ENCODE assay signal across 9 cellular contexts in the genomic region with DNA sequence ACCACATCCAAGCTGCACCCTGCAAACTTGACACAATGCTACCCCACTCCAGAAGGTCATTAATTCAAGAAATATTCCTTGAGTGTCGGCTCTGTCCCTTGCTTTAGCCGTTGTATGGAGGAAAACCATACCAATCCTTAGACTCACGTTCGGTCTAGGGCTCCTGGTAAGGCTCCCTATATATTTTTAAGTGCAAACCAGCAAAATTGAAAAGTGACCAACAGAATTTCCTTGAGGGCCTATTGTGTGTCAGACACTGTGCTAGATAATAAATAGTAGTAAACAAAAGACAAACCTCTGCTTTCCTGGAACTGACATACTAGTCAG. TPM values are rescaled to one million over a fixed set of nuclear protein-coding genes. Genes with fewer than 3 reads are reported as not detected.
DNase-seq lines count a peak whose midpoint lies in the region; ATAC-seq and TF ChIP-seq lines count a peak whose summit lies in the region.
"Had no signal": no experiment of that assay in that cellular context is flagged by ENCODE, and none has a peak within 500 bp of the region (broad histone marks: within the 10 kb centered on the region; RNA-seq: fewer than 3 reads in every experiment).

No MANE protein-coding gene starts in this region.

- dilution Hi-C loops in mammary epithelial cell (cut with HindIII; ENCODE audit: low sequenced_read_pairs), result no loop called here

- H2AFZ ChIP-seq in mammary epithelial cell (ENCODE audit: low read depth, low read length), result peak overlapping the region; percentile 98

- CTCF ChIA-PET in A673 (lab: Charles Lee) (no interaction called here), mammary epithelial cell (lab: Charles Lee; ENCODE audit: low non-redundant PET) (no interaction called here)

- TF ChIP-seq CTCF in A673 (conservative IDR thresholded peaks at IDR 0.05; ENCODE audit: low read depth, low read length) (no peak), mammary epithelial cell (conservative IDR thresholded peaks at IDR 0.05 in 1 of 2, IDR thresholded peaks at IDR 0.05 in 1 of 2; ENCODE audit: extremely low read depth in 1 of 2, insufficient read depth in 1 of 2, low read depth in 1 of 2, low read length in 2 of 2) (no peak)

- BruUV-seq in A673 (replicated peaks; lab: Mats Ljungman, UMichigan), result no TSS peak
- no TSS peak for BruUV-seq in mammary epithelial cell (replicated peaks; lab: Mats Ljungman, UMichigan)

- H3K27me3 ChIP-seq in A673 (replicated peaks; ENCODE audit: insufficient read depth, low read depth, low read length, poor library complexity), result no peaks in the 10 kb centered on the region
- H3K27me3 ChIP-seq in HUES6 (ENCODE audit: control insufficient read depth, insufficient read depth, low read length), result no peaks in the 10 kb centered on the region
- H3K27me3 ChIP-seq in mammary epithelial cell (ENCODE audit: insufficient read depth, low read length), result no peaks in the 10 kb centered on the region
- no peaks in the 10 kb centered on the region for H3K27me3 ChIP-seq in mucosa of rectum (ENCODE audit: control insufficient read depth in 2 of 2, insufficient read depth in 2 of 2, low read length in 2 of 2)

- 3% methylated on average over 4 of the region's 4 CpGs for WGBS in mammary epithelial cell (ENCODE audit: low coverage, missing lambda C conversion rate)

- ATAC-seq in GM21737 (IDR thresholded peaks at IDR 0.05; ENCODE audit: unreplicated experiment), result no peak

- H3K4me2 ChIP-seq in mammary epithelial cell (ENCODE audit: insufficient read depth, low read depth, low read length), result peak overlapping the region; percentile 90

- H3K4me1 ChIP-seq in A673 (ENCODE audit: insufficient read depth, low read length, poor library complexity, severe bottlenecking), result peaks cover 3% of the 10 kb centered on the region
- H3K4me1 ChIP-seq in HUES6 (ENCODE audit: control insufficient read depth, insufficient read depth, low read length), result peaks cover 6% of the 10 kb centered on the region
- peaks cover 36% of the 10 kb centered on the region for H3K4me1 ChIP-seq in mammary epithelial cell (ENCODE audit: insufficient read depth, low read length)
- peaks cover 4 to 13% of the 10 kb centered on the region in 2 donors for H3K4me1 ChIP-seq in mucosa of rectum (ENCODE audit: control insufficient read depth in 2 of 2, insufficient read depth in 2 of 2, low read length in 2 of 2)

- H3K36me3 ChIP-seq in A673 (ENCODE audit: insufficient read depth, low read length, poor library complexity, severe bottlenecking) (no peaks in the 10 kb centered on the region), HUES6 (ENCODE audit: control insufficient read depth, insufficient read depth, low read length) (no peaks in the 10 kb centered on the region), mammary epithelial cell (ENCODE audit: insufficient read depth, low read length) (no peaks in the 10 kb centered on the region), mucosa of rectum (ENCODE audit: control insufficient read depth in 2 of 2, insufficient read depth in 2 of 2, low read length in 2 of 2) (no peaks in the 10 kb centered on the region)

- peaks cover 2% of the 10 kb centered on the region for H4K20me1 ChIP-seq in mammary epithelial cell (ENCODE audit: insufficient read depth, low read length)

- in situ Hi-C loops in mammary epithelial cell (cut with MboI; ENCODE audit: low sequenced_read_pairs in 2 of 2), result no loop called here

- H3K27ac ChIP-seq in A673 (ENCODE audit: low read depth, low read length, poor library complexity, severe bottlenecking), result peak overlapping the region; percentile 79
- H3K27ac ChIP-seq in HUES6 (ENCODE audit: low read depth, low read length), result no peak overlapping the region
- H3K27ac ChIP-seq in mammary epithelial cell (ENCODE audit: insufficient read depth, low read depth, low read length), result peak overlapping the region; percentile 80
- H3K27ac ChIP-seq in mucosa of rectum (ENCODE audit: low read depth in 2 of 2, low read length in 2 of 2), result peak overlapping the region; percentile 92 to 96

- peaks cover 44% of the 10 kb centered on the region for H3K79me2 ChIP-seq in mammary epithelial cell (ENCODE audit: insufficient read depth, low read length)

- DNase-seq in A673 (ENCODE audit: low spot score), result no peak
- DNase-seq in mammary epithelial cell, result no peak
- DNase-seq in AG08396 (ENCODE audit: low spot score), result no peak
- no peak for DNase-seq in hypothalamus (lab: John Stamatoyannopoulos, UW)
- DNase-seq in COLO829 (ENCODE audit: low spot score), result no peak

- peak overlapping the region; percentile 91 for H3K4me3 ChIP-seq in A673 (ENCODE audit: low read depth, low read length, poor library complexity, severe bottlenecking)
- H3K4me3 ChIP-seq in HUES6 (ENCODE audit: low read depth, low read length), result peak overlapping the region; percentile 99
- peak overlapping the region; percentile 92 to 97 (median 95) for H3K4me3 ChIP-seq in mammary epithelial cell (replicated peaks in 1 of 3; ENCODE audit: insufficient read depth in 1 of 3, low read depth in 2 of 3, low read length in 3 of 3)
- H3K4me3 ChIP-seq in mucosa of rectum (ENCODE audit: low read length in 2 of 2), result peak overlapping the region; percentile 91 to 93

- H3K9ac ChIP-seq in HUES6 (ENCODE audit: low read length) (peak overlapping the region; percentile 5), mammary epithelial cell (ENCODE audit: insufficient read depth, low read length) (peak overlapping the region; percentile 20), mucosa of rectum (ENCODE audit: low read depth in 1 of 2, low read length in 2 of 2) (peak overlapping the region; percentile 28 to 92)

- intact Hi-C loops in A673 (cut with micrococcal nuclease; ENCODE audit: unreplicated experiment), result no loop called here
- intact Hi-C loops in mammary epithelial cell (cut with micrococcal nuclease), result loop anchor here (5.0 kb wide), 1 partner anchor 933 kb away; no protein-coding TSS in a partner anchor

- no peaks in the 10 kb centered on the region for H3K9me3 ChIP-seq in A673 (ENCODE audit: low read depth, low read length, poor library complexity, severe bottlenecking)
- no peaks in the 10 kb centered on the region for H3K9me3 ChIP-seq in HUES6 (ENCODE audit: control insufficient read depth, insufficient read depth, low read depth, low read length)
- no peaks in the 10 kb centered on the region for H3K9me3 ChIP-seq in mammary epithelial cell (replicated peaks; ENCODE audit: insufficient read depth, low read length)
- H3K9me3 ChIP-seq in mucosa of rectum (ENCODE audit: control insufficient read depth in 2 of 2, low read length in 2 of 2), result no peaks in the 10 kb centered on the region

- POLR2A ChIA-PET in A673 (lab: Charles Lee; ENCODE audit: low non-redundant PET), result no interaction called here

RNA-seq across cellular contexts. Expression of gene BBS2, which starts 0.4 kb away (rescaled TPM):
- total RNA-seq in A673 (2021) (19.4 and 22.1 TPM in 2 replicates), mammary epithelial cell (10 to 100 TPM; 46.5 to 60.0 TPM)
- polyA plus RNA-seq in mammary epithelial cell, result 39.3 TPM
- polyA minus RNA-seq in mammary epithelial cell, result 130 TPM

RNA-seq across cellular contexts. Expression of gene MT4, which starts 44.7 kb away (rescaled TPM):
- total RNA-seq in A673 (2021) (not detected in 2 replicates), mammary epithelial cell (not detected)
- not detected for polyA plus RNA-seq in mammary epithelial cell
- not detected for polyA minus RNA-seq in mammary epithelial cell
- total RNA-seq: lung microvascular endothelial cell had no signal

Comparison
In these comparisons a context has a peak if more than half of its experiments do, and no peak if none do; other contexts are left out.
1. H3K9ac ChIP-seq: peak in every context shown above with its lines; median percentile 60 in mucosa of rectum; 20 in mammary epithelial cell; 5 in HUES6.